14 cellular contexts compared by ENCODE assay signal in the genomic region with DNA sequence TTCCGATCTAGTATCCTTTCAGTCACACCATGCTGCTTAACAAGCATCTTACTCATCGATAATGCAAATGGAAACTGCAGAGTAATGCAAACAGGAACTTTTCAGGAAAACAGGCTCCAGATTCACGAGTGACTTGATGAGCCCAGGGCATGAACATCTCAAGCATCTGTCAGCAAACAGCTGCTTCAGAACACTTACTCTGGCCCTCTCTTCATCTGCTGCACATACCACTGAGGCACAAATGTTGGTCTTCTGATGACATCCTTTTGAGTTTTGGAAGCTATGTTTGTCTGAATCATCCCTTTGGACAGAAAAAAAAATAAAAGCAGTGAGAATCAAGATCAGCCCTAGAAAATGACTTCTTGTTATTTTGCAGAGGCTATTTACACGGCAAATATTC. TPM values are rescaled to one million over a fixed set of nuclear protein-coding genes. Genes with fewer than 3 reads are reported as not detected.
DNase-seq lines count a peak whose midpoint lies in the region; ATAC-seq and TF ChIP-seq lines count a peak whose summit lies in the region.
"Had no signal": no experiment of that assay in that cellular context is flagged by ENCODE, and none has a peak within 500 bp of the region (broad histone marks: within the 10 kb centered on the region; RNA-seq: fewer than 3 reads in every experiment).

No MANE protein-coding gene starts in this region.

- H3K9me3 ChIP-seq in transverse colon = no peaks in the 10 kb centered on the region
- H3K9me3 ChIP-seq: ascending aorta, Peyer's patch had no signal

- H3K27me3 Mint-ChIP-seq in stimulated activated naive CD8-positive, alpha-beta T cell treated with anti-CD3 and anti-CD28 coated beads, Interleukin-15, Interleukin-2, amounts not matched to agents 100 ng/mL and 50 ng/mL, for 24 hours = no peaks in the 10 kb centered on the region
- H3K27me3 Mint-ChIP-seq in activated T-helper 17 cell treated with anti-CD3 and anti-CD28 coated beads, Interleukin-2, amount 50 U/mL, for 72 hours = no peaks in the 10 kb centered on the region

- DNase-seq in stimulated activated naive CD8-positive, alpha-beta T cell treated with anti-CD3 and anti-CD28 coated beads, Interleukin-15, Interleukin-2, amounts not matched to agents 100 U/mL and 50 U/mL, for 24 hours = no peak
- DNase-seq in iris pigment epithelial cell (ENCODE audit: low read depth) (peak; percentile 22), transverse colon (no peak), AG08395 (ENCODE audit: low spot score) (no peak), NCI-H1694 (lab: John Stamatoyannopoulos, UW) (no peak)
- DNase-seq: C1 segment of cervical spinal cord, DND-41, NCI-H1092, NCI-H2171 treated with DMSO at 0.1 percent for 48 hours, NCI-H774, Peyer's patch had no signal

- H3K4me3 Mint-ChIP-seq in stimulated activated naive CD8-positive, alpha-beta T cell treated with anti-CD3 and anti-CD28 coated beads, Interleukin-15, Interleukin-2, amounts not matched to agents 100 ng/mL and 50 ng/mL, for 24 hours = no peak overlapping the region
- peak overlapping the region; percentile 17 for H3K4me3 Mint-ChIP-seq in activated T-helper 17 cell treated with anti-CD3 and anti-CD28 coated beads, Interleukin-2, amount 50 U/mL, for 72 hours

- no peak for TF ChIP-seq POLR2A in transverse colon (IDR thresholded peaks at IDR 0.05)

- no peak for TF ChIP-seq CTCF in transverse colon (IDR thresholded peaks at IDR 0.05)

- H3K4me1 ChIP-seq in transverse colon = no peaks in the 10 kb centered on the region
- H3K4me1 ChIP-seq: ascending aorta, Peyer's patch had no signal

- H3K36me3 ChIP-seq in transverse colon = peaks cover 0 to 39% (median 18%) of the 10 kb centered on the region in 4 donors

- H3K9me3 Mint-ChIP-seq in stimulated activated naive CD8-positive, alpha-beta T cell treated with anti-CD3 and anti-CD28 coated beads, Interleukin-15, Interleukin-2, amounts not matched to agents 100 ng/mL and 50 ng/mL, for 24 hours = no peaks in the 10 kb centered on the region
- H3K9me3 Mint-ChIP-seq in activated T-helper 17 cell treated with anti-CD3 and anti-CD28 coated beads, Interleukin-2, amount 50 U/mL, for 72 hours = no peaks in the 10 kb centered on the region

- no peak overlapping the region for H3K4me3 ChIP-seq in transverse colon
- H3K4me3 ChIP-seq: ascending aorta, Peyer's patch had no signal

- peaks cover 58% of the 10 kb centered on the region for H3K4me1 Mint-ChIP-seq in stimulated activated naive CD8-positive, alpha-beta T cell treated with anti-CD3 and anti-CD28 coated beads, Interleukin-15, Interleukin-2, amounts not matched to agents 100 ng/mL and 50 ng/mL, for 24 hours (ENCODE audit: low read depth)
- H3K4me1 Mint-ChIP-seq in activated T-helper 17 cell treated with anti-CD3 and anti-CD28 coated beads, Interleukin-2, amount 50 U/mL, for 72 hours = peaks cover 46% of the 10 kb centered on the region

- intact Hi-C loops in transverse colon (cut with DNase I; ENCODE audit: low total_unique reads) = no loop called here

- TF ChIP-seq EP300 in transverse colon (IDR thresholded peaks at IDR 0.05; ENCODE audit: low read depth) = no peak

- no peak overlapping the region for H3K27ac ChIP-seq in transverse colon
- H3K27ac ChIP-seq: ascending aorta had no signal

- H3K36me3 Mint-ChIP-seq in stimulated activated naive CD8-positive, alpha-beta T cell treated with anti-CD3 and anti-CD28 coated beads, Interleukin-15, Interleukin-2, amounts not matched to agents 100 ng/mL and 50 ng/mL, for 24 hours (ENCODE audit: low read depth) = peaks cover 90% of the 10 kb centered on the region
- peaks cover 100% of the 10 kb centered on the region for H3K36me3 Mint-ChIP-seq in activated T-helper 17 cell treated with anti-CD3 and anti-CD28 coated beads, Interleukin-2, amount 50 U/mL, for 72 hours (ENCODE audit: low read depth)

- no peak for ATAC-seq in stimulated activated naive CD8-positive, alpha-beta T cell treated with anti-CD3 and anti-CD28 coated beads, Interleukin-15, Interleukin-2, amounts not matched to agents 100 U/mL and 50 U/mL, for 24 hours
- peak; percentile 53 for ATAC-seq in activated T-helper 17 cell treated with anti-CD3 and anti-CD28 coated beads, Interleukin-2, amount 50 U/mL, for 72 hours (replicated peaks)

- H3K27me3 ChIP-seq in transverse colon = no peaks in the 10 kb centered on the region
- H3K27me3 ChIP-seq: ascending aorta, Peyer's patch had no signal

- H3K27ac Mint-ChIP-seq in stimulated activated naive CD8-positive, alpha-beta T cell treated with anti-CD3 and anti-CD28 coated beads, Interleukin-15, Interleukin-2, amounts not matched to agents 100 ng/mL and 50 ng/mL, for 24 hours = peak overlapping the region; percentile 72
- peak overlapping the region; percentile 20 for H3K27ac Mint-ChIP-seq in activated T-helper 17 cell treated with anti-CD3 and anti-CD28 coated beads, Interleukin-2, amount 50 U/mL, for 72 hours

- in situ Hi-C loops in transverse colon (cut with MboI; ENCODE audit: low pct_ligation_motif_present in 1 of 4, low pct_unique_long_range_greater_than_20kb in 1 of 4, low sequenced_read_pairs in 3 of 4) = loop anchor here in 1 of 4 donors (25.0 kb wide), 1 partner anchor 174 kb away; no protein-coding TSS in a partner anchor

- WGBS in transverse colon (ENCODE audit: low coverage in 1 of 2), 2 donors = 80 to 89% methylated on average over 3 to 4 of the region's 4 CpGs

RNA-seq across cellular contexts. Expression of a gene that starts 25.0 kb away (rescaled TPM):
- 10 to 100 TPM; 23.6 to 32.4 TPM for total RNA-seq in activated T-helper 17 cell treated with anti-CD3 and anti-CD28 coated beads, Interleukin-2, amount 50 U/mL, for 72 hours
- total RNA-seq in transverse colon = 10 to 100 TPM in 2 of 4 donors, 1 to 10 TPM in 2; 5.2 to 71.4 (median 14.7) TPM

RNA-seq across cellular contexts. Expression of a gene that starts 48.7 kb away (rescaled TPM):
- total RNA-seq in activated T-helper 17 cell treated with anti-CD3 and anti-CD28 coated beads, Interleukin-2, amount 50 U/mL, for 72 hours = 100 to 1,000 TPM; 111 to 150 TPM
- 10 to 100 TPM; 11.7 to 40.6 (median 34.5) TPM for total RNA-seq in transverse colon
